In the genomic region with DNA sequence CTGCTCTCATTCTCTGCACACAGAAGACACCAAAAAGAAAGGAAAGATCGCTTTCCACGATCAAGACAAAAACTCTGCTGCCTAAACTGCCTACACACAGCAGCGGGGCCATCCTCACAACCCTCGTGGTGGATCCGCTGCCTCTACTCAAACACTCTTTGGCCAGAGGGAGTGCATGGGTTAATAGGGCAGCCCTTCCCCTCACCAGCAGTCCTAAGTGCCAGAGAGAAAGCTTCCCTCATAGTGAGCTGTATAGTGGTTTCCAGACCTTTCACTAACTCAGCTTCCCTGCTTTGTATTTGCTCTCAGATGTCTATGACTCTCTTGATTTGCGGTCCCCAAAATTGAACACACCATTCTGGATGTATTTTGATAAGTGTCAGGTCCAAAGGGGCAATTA, we compare ENCODE assay signal across 2 cellular contexts.
TF ChIP-seq lines count a peak whose summit lies in the region.

No MANE protein-coding gene starts in this region.

TF ChIP-seq in GM23338, 12 proteins besides CTCF, POLR2A, EP300 and RAD21:
- TF ChIP-seq EZH2 (IDR thresholded peaks at IDR 0.05; ENCODE audit: low read depth, unreplicated experiment) (no peak), NANOG (IDR thresholded peaks at IDR 0.05; ENCODE audit: borderline replicate concordance) (no peak), CREB1 (CRISPR knock-in tag; IDR thresholded peaks at IDR 0.05; ENCODE audit: low read depth) (no peak), JUNB (IDR thresholded peaks at IDR 0.05; ENCODE audit: unreplicated experiment) (no peak)
- TF ChIP-seq, protein P1, sequence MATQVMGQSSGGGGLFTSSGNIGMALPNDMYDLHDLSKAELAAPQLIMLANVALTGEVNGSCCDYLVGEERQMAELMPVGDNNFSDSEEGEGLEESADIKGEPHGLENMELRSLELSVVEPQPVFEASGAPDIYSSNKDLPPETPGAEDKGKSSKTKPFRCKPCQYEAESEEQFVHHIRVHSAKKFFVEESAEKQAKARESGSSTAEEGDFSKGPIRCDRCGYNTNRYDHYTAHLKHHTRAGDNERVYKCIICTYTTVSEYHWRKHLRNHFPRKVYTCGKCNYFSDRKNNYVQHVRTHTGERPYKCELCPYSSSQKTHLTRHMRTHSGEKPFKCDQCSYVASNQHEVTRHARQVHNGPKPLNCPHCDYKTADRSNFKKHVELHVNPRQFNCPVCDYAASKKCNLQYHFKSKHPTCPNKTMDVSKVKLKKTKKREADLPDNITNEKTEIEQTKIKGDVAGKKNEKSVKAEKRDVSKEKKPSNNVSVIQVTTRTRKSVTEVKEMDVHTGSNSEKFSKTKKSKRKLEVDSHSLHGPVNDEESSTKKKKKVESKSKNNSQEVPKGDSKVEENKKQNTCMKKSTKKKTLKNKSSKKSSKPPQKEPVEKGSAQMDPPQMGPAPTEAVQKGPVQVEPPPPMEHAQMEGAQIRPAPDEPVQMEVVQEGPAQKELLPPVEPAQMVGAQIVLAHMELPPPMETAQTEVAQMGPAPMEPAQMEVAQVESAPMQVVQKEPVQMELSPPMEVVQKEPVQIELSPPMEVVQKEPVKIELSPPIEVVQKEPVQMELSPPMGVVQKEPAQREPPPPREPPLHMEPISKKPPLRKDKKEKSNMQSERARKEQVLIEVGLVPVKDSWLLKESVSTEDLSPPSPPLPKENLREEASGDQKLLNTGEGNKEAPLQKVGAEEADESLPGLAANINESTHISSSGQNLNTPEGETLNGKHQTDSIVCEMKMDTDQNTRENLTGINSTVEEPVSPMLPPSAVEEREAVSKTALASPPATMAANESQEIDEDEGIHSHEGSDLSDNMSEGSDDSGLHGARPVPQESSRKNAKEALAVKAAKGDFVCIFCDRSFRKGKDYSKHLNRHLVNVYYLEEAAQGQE (IDR thresholded peaks at IDR 0.05; ENCODE audit: unreplicated experiment) = no peak
- TF ChIP-seq, protein P2, sequence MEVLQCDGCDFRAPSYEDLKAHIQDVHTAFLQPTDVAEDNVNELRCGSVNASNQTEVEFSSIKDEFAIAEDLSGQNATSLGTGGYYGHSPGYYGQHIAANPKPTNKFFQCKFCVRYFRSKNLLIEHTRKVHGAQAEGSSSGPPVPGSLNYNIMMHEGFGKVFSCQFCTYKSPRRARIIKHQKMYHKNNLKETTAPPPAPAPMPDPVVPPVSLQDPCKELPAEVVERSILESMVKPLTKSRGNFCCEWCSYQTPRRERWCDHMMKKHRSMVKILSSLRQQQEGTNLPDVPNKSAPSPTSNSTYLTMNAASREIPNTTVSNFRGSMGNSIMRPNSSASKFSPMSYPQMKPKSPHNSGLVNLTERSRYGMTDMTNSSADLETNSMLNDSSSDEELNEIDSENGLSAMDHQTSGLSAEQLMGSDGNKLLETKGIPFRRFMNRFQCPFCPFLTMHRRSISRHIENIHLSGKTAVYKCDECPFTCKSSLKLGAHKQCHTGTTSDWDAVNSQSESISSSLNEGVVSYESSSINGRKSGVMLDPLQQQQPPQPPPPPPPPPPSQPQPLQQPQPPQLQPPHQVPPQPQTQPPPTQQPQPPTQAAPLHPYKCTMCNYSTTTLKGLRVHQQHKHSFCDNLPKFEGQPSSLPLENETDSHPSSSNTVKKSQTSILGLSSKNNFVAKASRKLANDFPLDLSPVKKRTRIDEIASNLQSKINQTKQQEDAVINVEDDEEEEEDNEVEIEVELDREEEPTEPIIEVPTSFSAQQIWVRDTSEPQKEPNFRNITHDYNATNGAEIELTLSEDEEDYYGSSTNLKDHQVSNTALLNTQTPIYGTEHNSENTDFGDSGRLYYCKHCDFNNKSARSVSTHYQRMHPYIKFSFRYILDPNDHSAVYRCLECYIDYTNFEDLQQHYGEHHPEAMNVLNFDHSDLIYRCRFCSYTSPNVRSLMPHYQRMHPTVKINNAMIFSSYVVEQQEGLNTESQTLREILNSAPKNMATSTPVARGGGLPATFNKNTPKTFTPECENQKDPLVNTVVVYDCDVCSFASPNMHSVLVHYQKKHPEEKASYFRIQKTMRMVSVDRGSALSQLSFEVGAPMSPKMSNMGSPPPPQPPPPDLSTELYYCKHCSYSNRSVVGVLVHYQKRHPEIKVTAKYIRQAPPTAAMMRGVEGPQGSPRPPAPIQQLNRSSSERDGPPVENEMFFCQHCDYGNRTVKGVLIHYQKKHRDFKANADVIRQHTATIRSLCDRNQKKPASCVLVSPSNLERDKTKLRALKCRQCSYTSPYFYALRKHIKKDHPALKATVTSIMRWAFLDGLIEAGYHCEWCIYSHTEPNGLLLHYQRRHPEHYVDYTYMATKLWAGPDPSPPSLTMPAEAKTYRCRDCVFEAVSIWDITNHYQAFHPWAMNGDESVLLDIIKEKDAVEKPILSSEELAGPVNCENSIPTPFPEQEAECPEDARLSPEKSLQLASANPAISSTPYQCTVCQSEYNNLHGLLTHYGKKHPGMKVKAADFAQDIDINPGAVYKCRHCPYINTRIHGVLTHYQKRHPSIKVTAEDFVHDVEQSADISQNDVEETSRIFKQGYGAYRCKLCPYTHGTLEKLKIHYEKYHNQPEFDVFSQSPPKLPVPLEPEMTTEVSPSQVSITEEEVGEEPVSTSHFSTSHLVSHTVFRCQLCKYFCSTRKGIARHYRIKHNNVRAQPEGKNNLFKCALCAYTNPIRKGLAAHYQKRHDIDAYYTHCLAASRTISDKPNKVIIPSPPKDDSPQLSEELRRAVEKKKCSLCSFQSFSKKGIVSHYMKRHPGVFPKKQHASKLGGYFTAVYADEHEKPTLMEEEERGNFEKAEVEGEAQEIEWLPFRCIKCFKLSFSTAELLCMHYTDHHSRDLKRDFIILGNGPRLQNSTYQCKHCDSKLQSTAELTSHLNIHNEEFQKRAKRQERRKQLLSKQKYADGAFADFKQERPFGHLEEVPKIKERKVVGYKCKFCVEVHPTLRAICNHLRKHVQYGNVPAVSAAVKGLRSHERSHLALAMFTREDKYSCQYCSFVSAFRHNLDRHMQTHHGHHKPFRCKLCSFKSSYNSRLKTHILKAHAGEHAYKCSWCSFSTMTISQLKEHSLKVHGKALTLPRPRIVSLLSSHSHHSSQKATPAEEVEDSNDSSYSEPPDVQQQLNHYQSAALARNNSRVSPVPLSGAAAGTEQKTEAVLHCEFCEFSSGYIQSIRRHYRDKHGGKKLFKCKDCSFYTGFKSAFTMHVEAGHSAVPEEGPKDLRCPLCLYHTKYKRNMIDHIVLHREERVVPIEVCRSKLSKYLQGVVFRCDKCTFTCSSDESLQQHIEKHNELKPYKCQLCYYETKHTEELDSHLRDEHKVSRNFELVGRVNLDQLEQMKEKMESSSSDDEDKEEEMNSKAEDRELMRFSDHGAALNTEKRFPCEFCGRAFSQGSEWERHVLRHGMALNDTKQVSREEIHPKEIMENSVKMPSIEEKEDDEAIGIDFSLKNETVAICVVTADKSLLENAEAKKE (CRISPR knock-in tag; IDR thresholded peaks at IDR 0.05) = no peak

TF ChIP-seq in K562, 482 proteins besides CTCF, POLR2A, EP300 and RAD21 (continues in another document):
- TF ChIP-seq, protein P3, sequence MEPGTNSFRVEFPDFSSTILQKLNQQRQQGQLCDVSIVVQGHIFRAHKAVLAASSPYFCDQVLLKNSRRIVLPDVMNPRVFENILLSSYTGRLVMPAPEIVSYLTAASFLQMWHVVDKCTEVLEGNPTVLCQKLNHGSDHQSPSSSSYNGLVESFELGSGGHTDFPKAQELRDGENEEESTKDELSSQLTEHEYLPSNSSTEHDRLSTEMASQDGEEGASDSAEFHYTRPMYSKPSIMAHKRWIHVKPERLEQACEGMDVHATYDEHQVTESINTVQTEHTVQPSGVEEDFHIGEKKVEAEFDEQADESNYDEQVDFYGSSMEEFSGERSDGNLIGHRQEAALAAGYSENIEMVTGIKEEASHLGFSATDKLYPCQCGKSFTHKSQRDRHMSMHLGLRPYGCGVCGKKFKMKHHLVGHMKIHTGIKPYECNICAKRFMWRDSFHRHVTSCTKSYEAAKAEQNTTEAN (CRISPR knock-in tag; IDR thresholded peaks at IDR 0.05) = no peak
- TF ChIP-seq FOXA3 (CRISPR knock-in tag; conservative IDR thresholded peaks at IDR 0.05 in 1 of 2, IDR thresholded peaks at IDR 0.05 in 1 of 2) (no peak), SMARCB1 (IDR thresholded peaks at IDR 0.05; ENCODE audit: insufficient read length, low read depth) (no peak), SAP30 (IDR thresholded peaks at IDR 0.05; ENCODE audit: borderline replicate concordance, insufficient read depth, low read depth, low read length, poor library complexity, severe bottlenecking) (no peak), IRF9 (tag; IDR thresholded peaks at IDR 0.05) (no peak), ZKSCAN8 (CRISPR knock-in tag; IDR thresholded peaks at IDR 0.05) (no peak), ZC3H8 (IDR thresholded peaks at IDR 0.05) (no peak), TSHZ1 (CRISPR knock-in tag; IDR thresholded peaks at IDR 0.05) (no peak), ZZZ3 (IDR thresholded peaks at IDR 0.05) (no peak), ZNF407 (IDR thresholded peaks at IDR 0.05; ENCODE audit: low read depth) (no peak), NUFIP1 (IDR thresholded peaks at IDR 0.05; ENCODE audit: partially characterized antibody) (no peak), KAT2B (IDR thresholded peaks at IDR 0.05; ENCODE audit: low read depth, low read length) (no peak), GTF2F1 (IDR thresholded peaks at IDR 0.05; ENCODE audit: low read depth, low read length) (no peak)
